1 cellular context compared by ENCODE assay signal in genomic region chr4:11426716-11427115, GRCh38.
A peak's percentile ranks its signal among the peaks of the same experiment; 100 is the strongest.
TF ChIP-seq lines count a peak whose summit lies in the region.

No MANE protein-coding gene starts in this region.

TF ChIP-seq in H1, 55 proteins besides CTCF, POLR2A, EP300 and RAD21:
- TF ChIP-seq CEBPB (IDR thresholded peaks at IDR 0.05; ENCODE audit: low read depth, low read length) (peak; percentile 50), SP1 (IDR thresholded peaks at IDR 0.05; ENCODE audit: low read depth, low read length) (no peak)
- TF ChIP-seq, protein P1, sequence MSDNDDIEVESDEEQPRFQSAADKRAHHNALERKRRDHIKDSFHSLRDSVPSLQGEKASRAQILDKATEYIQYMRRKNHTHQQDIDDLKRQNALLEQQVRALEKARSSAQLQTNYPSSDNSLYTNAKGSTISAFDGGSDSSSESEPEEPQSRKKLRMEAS (IDR thresholded peaks at IDR 0.05), result no peak
